31 cellular contexts compared by ENCODE assay signal in genomic region chr15:76868740-76869139, GRCh38.
"Had no signal": no experiment of that assay in that cellular context is flagged by ENCODE, and none has a peak within 500 bp of the region (broad histone marks: within the 10 kb centered on the region; RNA-seq: fewer than 3 reads in every experiment).

No MANE protein-coding gene starts in this region.

- H3K4me2 ChIP-seq: smooth muscle cell had no signal

- DNase-seq: naive thymus-derived CD4-positive, alpha-beta T cell; natural killer cell; nucleus accumbens; pancreas; retina; right cardiac atrium; right lobe of liver; sigmoid colon; spleen; stimulated activated CD4-positive, alpha-beta T cell treated with anti-CD3 and anti-CD28 coated beads, Interleukin-12 subunit alpha, Interleukin-12 subunit beta, amount 100 ng/mL, for 4 hours; stimulated activated CD4-positive, alpha-beta T cell treated with anti-CD3 and anti-CD28 coated beads, Interleukin-1b, Interleukin-23, amount 100 ng/mL, for 48 hours; stimulated activated CD4-positive, alpha-beta T cell treated with anti-CD3 and anti-CD28 coated beads, Interleukin-4, amount 100 ng/mL, for 1 hour; stimulated activated CD4-positive, alpha-beta T cell treated with anti-CD3 and anti-CD28 coated beads, Interleukin-4, amount 100 ng/mL, for 4 hours; stimulated activated CD8-positive, alpha-beta memory T cell treated with anti-CD3 and anti-CD28 coated beads, Interleukin-4, amount 100 ng/mL, for 48 hours; stimulated activated naive CD4-positive, alpha-beta T cell; stimulated activated naive CD8-positive, alpha-beta T cell treated with anti-CD3 and anti-CD28 coated beads, Interleukin-15, amount 100 ng/mL, for 72 hours; stimulated activated naive CD8-positive, alpha-beta T cell treated with anti-CD3 and anti-CD28 coated beads, Interleukin-15, Interleukin-2, amounts not matched to agents 100 U/mL and 50 U/mL, for 24 hours; substantia nigra; testis; tibial artery; transverse colon; upper lobe of right lung; uterus had no signal

- H3K27ac Mint-ChIP-seq: natural killer cell; nephron; stimulated activated memory B cell treated with anti-CD40 and anti-IgM and Interleukin-4, amounts not matched to agents 10 μg/mL and 1 μg/mL and 100 μg/mL, for 72 hours; stimulated activated naive CD8-positive, alpha-beta T cell treated with anti-CD3 and anti-CD28 coated beads, Interleukin-15, amount 100 ng/mL, for 72 hours; type B pancreatic cell had no signal

- H3K9me3 ChIP-seq: neutrophil, pancreas, prostate gland, right lobe of liver, sigmoid colon, spleen, suprapubic skin, testis, tibial artery, transverse colon, upper lobe of right lung, uterus had no signal

- H3K4me3 ChIP-seq: pancreas, prostate gland, right lobe of liver, sigmoid colon, smooth muscle cell, spleen, suprapubic skin, testis, tibial artery, transverse colon, upper lobe of right lung, uterus had no signal

- H3K27ac ChIP-seq: neutrophil, pancreas, prostate gland, right lobe of liver, sigmoid colon, spleen, suprapubic skin, testis, tibial artery, transverse colon, upper lobe of right lung, uterus had no signal

- H3K4me1 Mint-ChIP-seq: nephron, neural crest cell had no signal

- H3K27me3 ChIP-seq: neutrophil, pancreas, right lobe of liver, sigmoid colon, spleen, suprapubic skin, testis, tibial artery, transverse colon, upper lobe of right lung, uterus had no signal

- H3K9me3 Mint-ChIP-seq: natural killer cell; nephron; neural crest cell; stimulated activated naive CD8-positive, alpha-beta T cell treated with anti-CD3 and anti-CD28 coated beads, Interleukin-15, amount 100 ng/mL, for 72 hours; type B pancreatic cell had no signal

- H3K27me3 Mint-ChIP-seq: naive thymus-derived CD4-positive, alpha-beta T cell; stimulated activated memory B cell treated with anti-CD40 and anti-IgM and Interleukin-4, amounts not matched to agents 10 μg/mL and 1 μg/mL and 100 μg/mL, for 72 hours; stimulated activated naive CD8-positive, alpha-beta T cell treated with anti-CD3 and anti-CD28 coated beads, Interleukin-15, amount 100 ng/mL, for 72 hours; type B pancreatic cell had no signal

- H3K4me3 Mint-ChIP-seq: naive thymus-derived CD4-positive, alpha-beta T cell; natural killer cell; nephron; neural crest cell; stimulated activated memory B cell treated with anti-CD40 and anti-IgM and Interleukin-4, amounts not matched to agents 10 μg/mL and 1 μg/mL and 100 μg/mL, for 72 hours; stimulated activated naive CD8-positive, alpha-beta T cell treated with anti-CD3 and anti-CD28 coated beads, Interleukin-15, amount 100 ng/mL, for 72 hours; type B pancreatic cell had no signal

- ATAC-seq: naive thymus-derived CD4-positive, alpha-beta T cell; natural killer cell; right lobe of liver; stimulated activated memory B cell treated with anti-CD40 and anti-IgM and Interleukin-4, amounts not matched to agents 10 μg/mL and 1 μg/mL and 100 μg/mL, for 72 hours; stimulated activated naive CD8-positive, alpha-beta T cell treated with anti-CD3 and anti-CD28 coated beads, Interleukin-15, amount 100 ng/mL, for 72 hours; stimulated activated naive CD8-positive, alpha-beta T cell treated with anti-CD3 and anti-CD28 coated beads, Interleukin-15, Interleukin-2, amounts not matched to agents 100 U/mL and 50 U/mL, for 24 hours; upper lobe of right lung had no signal

- H3K4me1 ChIP-seq: prostate gland, right lobe of liver, suprapubic skin, testis, tibial artery, upper lobe of right lung, uterus had no signal

- H3K36me3 ChIP-seq: neutrophil, pancreas, prostate gland, right lobe of liver, suprapubic skin, transverse colon, upper lobe of right lung, uterus had no signal
